ENCODE assay signal across 9 cellular contexts in the genomic region with DNA sequence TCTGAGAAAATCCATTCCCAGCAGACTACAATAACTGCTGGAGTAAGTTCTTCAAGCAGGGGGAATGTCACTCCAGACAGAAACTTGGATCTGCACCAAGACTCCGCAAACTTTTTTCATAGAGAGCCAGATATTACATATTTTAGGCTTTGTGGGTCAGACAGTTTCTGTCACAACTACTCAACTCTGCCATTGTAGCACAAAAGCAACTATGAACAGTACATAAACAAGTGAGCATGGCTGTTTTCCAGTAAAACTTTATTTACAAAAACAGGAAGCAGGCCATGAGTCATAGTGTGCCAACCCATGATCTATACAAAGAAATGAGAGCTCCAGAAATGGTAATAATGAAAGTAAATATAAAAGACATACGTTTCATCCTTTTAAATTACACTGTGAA.
DNase-seq lines count a peak whose midpoint lies in the region; ATAC-seq and TF ChIP-seq lines count a peak whose summit lies in the region.
"Had no signal": no experiment of that assay in that cellular context is flagged by ENCODE, and none has a peak within 500 bp of the region (broad histone marks: within the 10 kb centered on the region; RNA-seq: fewer than 3 reads in every experiment).

No MANE protein-coding gene starts in this region.

- H3K27me3 Mint-ChIP-seq in T-cell: no peaks in the 10 kb centered on the region

- H3K9me3 Mint-ChIP-seq in T-cell: peaks cover 6 to 20% (median 8%) of the 10 kb centered on the region in 3 donors

- H3K36me3 Mint-ChIP-seq in T-cell: peaks cover 56% of the 10 kb centered on the region

- H3K4me3 ChIP-seq in ACC112 (ENCODE audit: low read depth, low read length): peak overlapping the region; percentile 43; the same call in 1 of the 2 replicates

- peaks cover 8% of the 10 kb centered on the region for H3K36me3 ChIP-seq in ACC112 (ENCODE audit: insufficient read depth, low read length)

- H3K27me3 ChIP-seq in ACC112 (ENCODE audit: insufficient read depth, low read length): no peaks in the 10 kb centered on the region

- DNase-seq in GM20000 (ENCODE audit: low spot score): peak; percentile 6
- no peak for DNase-seq in T-cell
- peak; percentile 86 for DNase-seq in iris pigment epithelial cell (ENCODE audit: low read depth)
- DNase-seq in germinal center (ENCODE audit: low spot score): no peak
- no peak for DNase-seq in central memory CD4-positive, alpha-beta T cell
- DNase-seq in activated CD8-positive, alpha-beta memory T cell treated with anti-CD3 and anti-CD28 coated beads for 24 hours: no peak
- DNase-seq: NCI-H69 had no signal

- no peak overlapping the region for H2AFZ ChIP-seq in ACC112 (ENCODE audit: low read length, unreplicated experiment)

- H3K27ac ChIP-seq in ACC112 (ENCODE audit: low read depth, low read length): peak overlapping the region; percentile 44; the same call in 1 of the 2 replicates

- H3K79me2 ChIP-seq in ACC112 (ENCODE audit: control insufficient read depth, insufficient read depth, low read length, unreplicated experiment): no peaks in the 10 kb centered on the region

- peaks cover 18 to 26% (median 20%) of the 10 kb centered on the region in 3 donors for H3K4me1 Mint-ChIP-seq in T-cell

- peaks cover 34% of the 10 kb centered on the region for H3K4me1 ChIP-seq in ACC112 (ENCODE audit: control insufficient read depth, insufficient read depth, low read length, unreplicated experiment)

- ATAC-seq in T-cell (replicated peaks in 1 of 4) (peak in 2 of 4 experiments; percentile 38 to 63), HG03095 (IDR thresholded peaks at IDR 0.05; ENCODE audit: unreplicated experiment) (no peak)

- H3K4me3 Mint-ChIP-seq in T-cell: peak overlapping the region in 1 of 3 donors; percentile 31

- POLR2A ChIA-PET in T-cell (lab: Charles Lee): no interaction called here

- TF ChIP-seq CTCF in GM20000 (IDR thresholded peaks at IDR 0.05; ENCODE audit: extremely low read depth, missing control alignments): no peak

- peak overlapping the region; percentile 36 to 62 for H3K27ac Mint-ChIP-seq in T-cell

- CTCF ChIA-PET in T-cell (lab: Charles Lee): interaction anchor here in 1 of 2 donors (0.5 kb wide), 1 partner anchor 910 kb away, joined by 4 read pairs; no protein-coding TSS in a partner anchor

Comparison
In these comparisons a context has a peak if more than half of its experiments do, and no peak if none do; other contexts are left out.
1. DNase-seq: peak in GM20000 (single experiment) and iris pigment epithelial cell (single experiment); none in T-cell (0 of 34), germinal center (single experiment), central memory CD4-positive, alpha-beta T cell (single experiment) and activated CD8-positive, alpha-beta memory T cell treated with anti-CD3 and anti-CD28 coated beads for 24 hours (single experiment).